23 cellular contexts compared by ENCODE assay signal in the genomic region with DNA sequence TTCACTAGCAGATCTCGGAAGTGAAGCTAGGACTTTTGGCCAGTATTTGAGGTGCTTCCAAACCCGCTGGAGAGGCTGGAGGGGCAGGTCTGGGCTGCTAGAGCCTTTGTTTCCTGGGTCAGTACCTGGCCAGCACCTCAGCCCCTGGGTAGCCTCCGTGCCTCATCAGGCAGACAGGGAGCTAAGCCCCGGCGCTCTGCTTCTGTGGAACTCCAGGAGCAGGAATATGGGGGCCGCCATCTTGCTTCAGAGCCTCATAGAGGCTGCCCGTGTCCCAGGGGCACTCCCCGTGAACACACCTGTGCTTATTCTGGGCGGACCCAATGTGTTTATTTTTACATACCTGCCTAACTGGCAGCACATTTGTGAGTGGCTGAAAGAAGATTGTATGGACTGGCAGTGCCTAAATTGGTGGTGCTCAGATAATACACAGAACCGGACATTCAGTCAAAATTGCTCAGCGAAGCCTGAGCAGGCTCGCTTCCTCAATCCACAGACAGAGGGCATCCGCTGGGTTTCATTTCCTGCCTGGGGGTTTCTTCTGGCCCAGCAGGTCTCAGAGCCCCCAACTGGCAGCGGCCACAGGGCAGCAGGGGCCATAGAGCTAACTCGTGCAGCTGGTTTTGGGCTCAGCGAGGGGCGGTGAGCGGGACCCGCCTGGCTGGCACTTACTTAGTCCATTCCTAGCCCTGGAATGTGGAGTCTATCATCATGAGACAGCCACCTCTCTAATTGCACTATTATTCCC.
A peak's percentile ranks its signal among the peaks of the same experiment; 100 is the strongest.
DNase-seq lines count a peak whose midpoint lies in the region; ATAC-seq and TF ChIP-seq lines count a peak whose summit lies in the region.
"Had no signal": no experiment of that assay in that cellular context is flagged by ENCODE, and none has a peak within 500 bp of the region (broad histone marks: within the 10 kb centered on the region; RNA-seq: fewer than 3 reads in every experiment).

No MANE protein-coding gene starts in this region.

- H3K36me3 Mint-ChIP-seq in glutamatergic neuron (ENCODE audit: unreplicated experiment): peaks cover 8% of the 10 kb centered on the region
- H3K36me3 Mint-ChIP-seq: activated CD4-positive, alpha-beta memory T cell treated with anti-CD3 and anti-CD28 coated beads for 36 hours; natural killer cell treated with Interleukin-12 subunit alpha and Interleukin-12 subunit beta and Interleukin-15 and Interleukin-18, amount 100 ng/mL, for 72 hours had no signal

- no peak overlapping the region for H3K27ac Mint-ChIP-seq in glutamatergic neuron (ENCODE audit: unreplicated experiment)
- H3K27ac Mint-ChIP-seq: activated CD4-positive, alpha-beta memory T cell treated with anti-CD3 and anti-CD28 coated beads for 36 hours; activated naive CD4-positive, alpha-beta T cell treated with anti-CD3 and anti-CD28 coated beads for 36 hours; natural killer cell treated with Interleukin-12 subunit alpha and Interleukin-12 subunit beta and Interleukin-15 and Interleukin-18, amount 100 ng/mL, for 72 hours; T-helper 1 cell treated with Interleukin-12 subunit alpha and Interleukin-12 subunit beta and Interleukin-4 antibody, amounts not matched to agents 30 μg/mL and 1 μg/mL, for 36 hours had no signal

- in situ Hi-C loops in SK-MEL-5 (cut with HindIII; ENCODE audit: low pct_unique_long_range_greater_than_20kb, low sequenced_read_pairs): no loop called here

- TF ChIP-seq CTCF in glutamatergic neuron (IDR thresholded peaks at IDR 0.05; ENCODE audit: partially characterized antibody, unreplicated experiment) (no peak), foreskin fibroblast (IDR thresholded peaks at IDR 0.05; ENCODE audit: low read depth, low read length) (no peak)

- no peak overlapping the region for H3K4me3 Mint-ChIP-seq in glutamatergic neuron (ENCODE audit: unreplicated experiment)
- H3K4me3 Mint-ChIP-seq: activated CD4-positive, alpha-beta memory T cell treated with anti-CD3 and anti-CD28 coated beads for 36 hours; activated naive CD4-positive, alpha-beta T cell treated with anti-CD3 and anti-CD28 coated beads for 36 hours; activated T-cell treated with anti-CD3 and anti-CD28 coated beads, Interleukin-2, amount 50 U/mL, for 4 hours; central memory CD8-positive, alpha-beta T cell; natural killer cell treated with Interleukin-12 subunit alpha and Interleukin-12 subunit beta and Interleukin-15 and Interleukin-18, amount 100 ng/mL, for 72 hours; stimulated activated naive CD8-positive, alpha-beta T cell treated with anti-CD3 and anti-CD28 coated beads, Interleukin-15, amount 100 ng/mL, for 72 hours; T-helper 1 cell treated with Interleukin-12 subunit alpha and Interleukin-12 subunit beta and Interleukin-4 antibody, amounts not matched to agents 30 μg/mL and 1 μg/mL, for 36 hours had no signal

- H3K4me3 ChIP-seq in foreskin fibroblast (ENCODE audit: low read depth in 1 of 2, low read length in 2 of 2): no peak overlapping the region

- peaks cover 3% of the 10 kb centered on the region for H3K9me3 Mint-ChIP-seq in glutamatergic neuron (ENCODE audit: unreplicated experiment)
- H3K9me3 Mint-ChIP-seq: activated CD4-positive, alpha-beta memory T cell treated with anti-CD3 and anti-CD28 coated beads for 36 hours; activated naive CD4-positive, alpha-beta T cell treated with anti-CD3 and anti-CD28 coated beads for 36 hours; activated T-cell treated with anti-CD3 and anti-CD28 coated beads, Interleukin-2, amount 50 U/mL, for 4 hours; central memory CD8-positive, alpha-beta T cell; natural killer cell treated with Interleukin-12 subunit alpha and Interleukin-12 subunit beta and Interleukin-15 and Interleukin-18, amount 100 ng/mL, for 72 hours; stimulated activated naive CD8-positive, alpha-beta T cell treated with anti-CD3 and anti-CD28 coated beads, Interleukin-15, amount 100 ng/mL, for 72 hours; T-helper 1 cell treated with Interleukin-12 subunit alpha and Interleukin-12 subunit beta and Interleukin-4 antibody, amounts not matched to agents 30 μg/mL and 1 μg/mL, for 36 hours had no signal

- peaks cover 3% of the 10 kb centered on the region for H3K4me1 Mint-ChIP-seq in glutamatergic neuron (ENCODE audit: low read depth, unreplicated experiment)

- peaks cover 5% of the 10 kb centered on the region for H3K27me3 Mint-ChIP-seq in glutamatergic neuron (ENCODE audit: unreplicated experiment)

- peak; percentile 30 for DNase-seq in activated CD8-positive, alpha-beta memory T cell treated with anti-CD3 and anti-CD28 coated beads, Interleukin-2, amount 50 U/mL, for 48 hours
- DNase-seq in activated CD8-positive, alpha-beta memory T cell treated with anti-CD3 and anti-CD28 coated beads for 24 hours: no peak
- DNase-seq in SK-MEL-5 (ENCODE audit: low read depth, low spot score) (peak; percentile 11), glutamatergic neuron (no peak), foreskin fibroblast (no peak)
- DNase-seq in stimulated activated CD4-positive, alpha-beta T cell treated with anti-CD3 and anti-CD28 coated beads, Interleukin-4, amount 100 ng/mL, for 4 hours: no peak
- DNase-seq: activated CD4-positive, alpha-beta memory T cell treated with anti-CD3 and anti-CD28 coated beads for 36 hours; activated naive CD4-positive, alpha-beta T cell treated with anti-CD3 and anti-CD28 coated beads for 36 hours; activated T-cell treated with anti-CD3 and anti-CD28 coated beads, Interleukin-2, amount 50 U/mL, for 4 hours; effector CD4-positive, alpha-beta T cell; GF-D8; NCI-H1105 treated with DMSO at 0.1 percent for 48 hours; NCI-H2107; NCI-H524 treated with DMSO at 0.1 percent for 48 hours; Right ventricle myocardium superior; stimulated activated naive CD8-positive, alpha-beta T cell treated with anti-CD3 and anti-CD28 coated beads, Interleukin-15, amount 100 ng/mL, for 72 hours; trophoblast cell had no signal

- peak; percentile 36 for ATAC-seq in HG02798 (IDR thresholded peaks at IDR 0.05; ENCODE audit: poor library complexity, unreplicated experiment)
- no peak for ATAC-seq in HG03280 (IDR thresholded peaks at IDR 0.05; ENCODE audit: unreplicated experiment)
- ATAC-seq: activated T-cell treated with anti-CD3 and anti-CD28 coated beads, Interleukin-2, amount 50 U/mL, for 4 hours; esophagus mucosa; natural killer cell treated with Interleukin-12 subunit alpha and Interleukin-12 subunit beta and Interleukin-15 and Interleukin-18, amount 100 ng/mL, for 72 hours; stimulated activated naive CD8-positive, alpha-beta T cell treated with anti-CD3 and anti-CD28 coated beads, Interleukin-15, amount 100 ng/mL, for 72 hours had no signal

Comparison
In these comparisons a context has a peak if more than half of its experiments do, and no peak if none do; other contexts are left out.
1. DNase-seq: peak in activated CD8-positive, alpha-beta memory T cell treated with anti-CD3 and anti-CD28 coated beads, Interleukin-2, amount 50 U/mL, for 48 hours (single experiment) and SK-MEL-5 (single experiment); none in activated CD8-positive, alpha-beta memory T cell treated with anti-CD3 and anti-CD28 coated beads for 24 hours (single experiment), stimulated activated CD4-positive, alpha-beta T cell treated with anti-CD3 and anti-CD28 coated beads, Interleukin-4, amount 100 ng/mL, for 4 hours (0 of 2), glutamatergic neuron (single experiment) and foreskin fibroblast (0 of 2).